8 cellular contexts compared by ENCODE assay signal in the genomic region with DNA sequence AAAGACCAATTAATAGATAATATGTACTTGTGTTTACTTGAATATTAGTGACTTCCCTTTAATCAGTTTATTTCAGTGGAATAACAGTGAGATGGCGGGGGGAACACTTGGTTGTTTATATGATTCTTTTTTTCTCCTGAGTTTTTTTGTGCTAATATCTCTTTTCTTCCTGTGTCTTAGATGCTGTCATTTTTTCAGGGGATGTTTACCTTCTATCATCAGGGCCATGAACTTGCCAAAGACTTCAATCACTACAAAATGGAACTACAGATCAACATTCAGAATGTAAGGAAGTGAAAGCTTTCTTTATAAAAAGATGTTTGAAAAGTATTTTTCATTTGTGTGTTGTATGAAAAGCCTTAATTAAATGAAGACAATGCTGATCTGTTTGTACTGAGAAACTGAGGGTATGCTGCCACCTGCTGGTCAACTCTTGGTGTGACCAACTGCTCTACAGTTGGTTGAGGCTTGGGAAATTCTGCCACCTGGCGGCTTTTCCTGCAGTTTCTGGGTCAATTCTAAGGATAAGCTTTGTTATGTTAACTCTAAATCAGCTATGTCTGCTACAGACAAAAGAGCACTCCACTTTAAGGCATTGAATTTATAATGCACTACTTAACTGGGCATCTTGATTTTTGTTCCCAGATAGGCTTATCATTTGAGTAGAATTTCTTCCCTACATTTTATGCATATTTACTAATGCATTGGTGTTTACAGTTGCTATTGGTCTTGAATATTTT.
A peak's percentile ranks its signal among the peaks of the same experiment; 100 is the strongest.
DNase-seq lines count a peak whose midpoint lies in the region; ATAC-seq and TF ChIP-seq lines count a peak whose summit lies in the region.

No MANE protein-coding gene starts in this region.

- ATAC-seq in GM19324 (IDR thresholded peaks at IDR 0.05; ENCODE audit: low FRiP score, unreplicated experiment) (peak; percentile 71), HG03442 (IDR thresholded peaks at IDR 0.05; ENCODE audit: unreplicated experiment) (peak; percentile 82)

- H3K9ac ChIP-seq in liver (ENCODE audit: low read depth in 1 of 2, low read length in 2 of 2), result no peak overlapping the region

- H3K4me1 ChIP-seq in liver (ENCODE audit: control insufficient read depth in 4 of 4, insufficient read depth in 4 of 4, low read length in 3 of 4), result peaks cover 0 to 8% (median 6%) of the 10 kb centered on the region in 4 donors

- WGBS in liver, result 20% methylated on average over 2 of the region's 2 CpGs

- H3K27ac ChIP-seq in C4-2B (no peak overlapping the region), liver (ENCODE audit: low read depth in 1 of 2, low read length in 2 of 2) (no peak overlapping the region)

- H3K4me3 ChIP-seq in liver (ENCODE audit: low read depth in 1 of 3, low read length in 3 of 3), result no peak overlapping the region

- H3K27me3 ChIP-seq in liver (ENCODE audit: control insufficient read depth in 4 of 4, insufficient read depth in 4 of 4, low read length in 3 of 4), result no peaks in the 10 kb centered on the region

- H3K9me3 ChIP-seq in liver (ENCODE audit: control insufficient read depth in 4 of 4, low read length in 3 of 4), result peaks cover 0 to under 1% (median 0%) of the 10 kb centered on the region in 4 donors

- TF ChIP-seq CTCF in C4-2B (conservative IDR thresholded peaks at IDR 0.05) (peak; percentile 98), liver (IDR thresholded peaks at IDR 0.05; ENCODE audit: low read depth, low read length, missing input control) (peak; percentile 100)

- TF ChIP-seq RAD21 in liver (IDR thresholded peaks at IDR 0.05), result peak; percentile 100

- no peaks in the 10 kb centered on the region for H3K36me3 ChIP-seq in liver (ENCODE audit: control insufficient read depth in 4 of 4, insufficient read depth in 3 of 4, low read depth in 1 of 4, low read length in 3 of 4)

- DNase-seq in NCI-H460 (ENCODE audit: extremely low read depth, low read depth) (peak; percentile 82), dedifferentiated amniotic fluid mesenchymal stem cell (ENCODE audit: extremely low spot score) (peak; percentile 94)
- peak; percentile 87 to 96 for DNase-seq in activated CD4-positive, alpha-beta T cell treated with anti-CD3 and anti-CD28 coated beads for 4 hours
- peak; percentile 87 to 94 for DNase-seq in stimulated activated CD4-positive, alpha-beta T cell treated with anti-CD3 and anti-CD28 coated beads, Interleukin-4, amount 100 ng/mL, for 48 hours (ENCODE audit: low read depth in 2 of 2)

TF ChIP-seq in liver, 16 proteins besides CTCF, POLR2A, EP300 and RAD21:
- peak in 1 of 2 donors; percentile 14 for TF ChIP-seq RXRA (IDR thresholded peaks at IDR 0.05)
- TF ChIP-seq SP1 (IDR thresholded peaks at IDR 0.05), result no peak
- TF ChIP-seq, protein P1, sequence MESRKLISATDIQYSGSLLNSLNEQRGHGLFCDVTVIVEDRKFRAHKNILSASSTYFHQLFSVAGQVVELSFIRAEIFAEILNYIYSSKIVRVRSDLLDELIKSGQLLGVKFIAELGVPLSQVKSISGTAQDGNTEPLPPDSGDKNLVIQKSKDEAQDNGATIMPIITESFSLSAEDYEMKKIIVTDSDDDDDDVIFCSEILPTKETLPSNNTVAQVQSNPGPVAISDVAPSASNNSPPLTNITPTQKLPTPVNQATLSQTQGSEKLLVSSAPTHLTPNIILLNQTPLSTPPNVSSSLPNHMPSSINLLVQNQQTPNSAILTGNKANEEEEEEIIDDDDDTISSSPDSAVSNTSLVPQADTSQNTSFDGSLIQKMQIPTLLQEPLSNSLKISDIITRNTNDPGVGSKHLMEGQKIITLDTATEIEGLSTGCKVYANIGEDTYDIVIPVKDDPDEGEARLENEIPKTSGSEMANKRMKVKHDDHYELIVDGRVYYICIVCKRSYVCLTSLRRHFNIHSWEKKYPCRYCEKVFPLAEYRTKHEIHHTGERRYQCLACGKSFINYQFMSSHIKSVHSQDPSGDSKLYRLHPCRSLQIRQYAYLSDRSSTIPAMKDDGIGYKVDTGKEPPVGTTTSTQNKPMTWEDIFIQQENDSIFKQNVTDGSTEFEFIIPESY (IDR thresholded peaks at IDR 0.05), result no peak
- TF ChIP-seq FOXA1 (IDR thresholded peaks at IDR 0.05), result no peak
- TF ChIP-seq FOXA2 (IDR thresholded peaks at IDR 0.05), result no peak
- no peak for TF ChIP-seq NR2F2 (IDR thresholded peaks at IDR 0.05)
- TF ChIP-seq EGR1 (IDR thresholded peaks at IDR 0.05; ENCODE audit: low read depth in 2 of 2), result no peak
TF ChIP-seq in liver: peak in this region for 1.
